ENCODE assay signal across 37 cellular contexts in genomic region chr18:36283448-36283847, GRCh38. TPM values are rescaled to one million over a fixed set of nuclear protein-coding genes. Genes with fewer than 3 reads are reported as not detected.
"Had no signal": no experiment of that assay in that cellular context is flagged by ENCODE, and none has a peak within 500 bp of the region (broad histone marks: within the 10 kb centered on the region; RNA-seq: fewer than 3 reads in every experiment).

No MANE protein-coding gene starts in this region.

- H3K27ac Mint-ChIP-seq: activated naive CD4-positive, alpha-beta T cell treated with anti-CD3 and anti-CD28 coated beads for 36 hours; activated naive CD4-positive, alpha-beta T cell treated with anti-CD3 and anti-CD28 coated beads, Interleukin-2, amount 10 ng/mL, durations not matched to agents 7 days and 5 days; activated naive CD4-positive, alpha-beta T cell treated with anti-CD3 and anti-CD28 coated beads, Interleukin-2, amount 50 U/mL, for 24 hours; activated naive CD4-positive, alpha-beta T cell treated with anti-CD3 and anti-CD28 coated beads, Interleukin-2, amount 50 U/mL, for 72 hours; activated naive CD8-positive, alpha-beta T cell; activated naive CD8-positive, alpha-beta T cell treated with anti-CD3 and anti-CD28 coated beads for 36 hours; activated naive CD8-positive, alpha-beta T cell treated with anti-CD3 and anti-CD28 coated beads, Interleukin-2, amount 10 ng/mL, durations not matched to agents 7 days and 5 days; activated naive CD8-positive, alpha-beta T cell treated with anti-CD3 and anti-CD28 coated beads, Interleukin-2, amount 50 U/mL, for 24 hours; activated T-cell treated with anti-CD3 and anti-CD28 coated beads, Interleukin-2, amount 50 U/mL, for 24 hours; activated T-cell treated with anti-CD3 and anti-CD28 coated beads, Interleukin-2, amount 50 U/mL, for 72 hours; activated T-helper 17 cell treated with anti-CD3 and anti-CD28 coated beads, Interleukin-2, amount 50 U/mL, for 72 hours; activated T-helper 2 cell treated with anti-CD3 and anti-CD28 coated beads, Interferon-gamma antibody, Interleukin-2, Interleukin-4, amounts not matched to agents 10 μg/mL and 5 μg/mL and 100 μg/mL, durations not matched to agents 14 hours and 24 hours and 36 hours; brain had no signal

- DNase-seq: activated effector memory CD4-positive, alpha-beta T cell treated with anti-CD3 and anti-CD28 coated beads, Interleukin-2, amount 50 U/mL, for 16 hours; activated effector memory CD4-positive, alpha-beta T cell treated with Interleukin-2 at 50 U/mL for 16 hours; activated gamma-delta T cell; activated gamma-delta T cell treated with Interleukin-2 at 50 U/mL for 16 hours; activated naive CD4-positive, alpha-beta T cell; activated naive CD4-positive, alpha-beta T cell treated with anti-CD3 and anti-CD28 coated beads for 36 hours; activated naive CD4-positive, alpha-beta T cell treated with anti-CD3 and anti-CD28 coated beads, Interleukin-2, amount 10 ng/mL, durations not matched to agents 7 days and 5 days; activated naive CD4-positive, alpha-beta T cell treated with anti-CD3 and anti-CD28 coated beads, Interleukin-2, amount 50 U/mL, for 16 hours; activated naive CD4-positive, alpha-beta T cell treated with Interleukin-2 at 50 U/mL for 16 hours; activated naive CD8-positive, alpha-beta T cell treated with anti-CD3 and anti-CD28 coated beads for 36 hours; activated naive CD8-positive, alpha-beta T cell treated with anti-CD3 and anti-CD28 coated beads, Interleukin-2, amount 10 ng/mL, durations not matched to agents 7 days and 5 days; activated naive CD8-positive, alpha-beta T cell treated with anti-CD3 and anti-CD28 coated beads, Interleukin-2, amount 50 U/mL, for 24 hours; activated T-cell treated with anti-CD3 and anti-CD28 coated beads, Interleukin-2, amount 50 U/mL, for 1 hour; activated T-cell treated with anti-CD3 and anti-CD28 coated beads, Interleukin-2, amount 50 U/mL, for 24 hours; activated T-cell treated with anti-CD3 and anti-CD28 coated beads, Interleukin-2, amount 50 U/mL, for 4 hours; activated T-cell treated with anti-CD3 and anti-CD28 coated beads, Interleukin-2, amount 50 U/mL, for 48 hours; activated T-cell treated with anti-CD3 and anti-CD28 coated beads, Interleukin-2, amount 50 U/mL, for 72 hours; adrenal gland; amniotic stem cell; amygdala; anterior cingulate cortex; aorta; body of pancreas; brain microvascular endothelial cell; caudate nucleus; central memory CD4-positive, alpha-beta T cell; cerebellar nuclear complex had no signal

- H3K9me3 Mint-ChIP-seq: activated naive CD4-positive, alpha-beta T cell treated with anti-CD3 and anti-CD28 coated beads for 36 hours; activated naive CD4-positive, alpha-beta T cell treated with anti-CD3 and anti-CD28 coated beads, Interleukin-2, amount 10 ng/mL, durations not matched to agents 7 days and 5 days; activated naive CD4-positive, alpha-beta T cell treated with anti-CD3 and anti-CD28 coated beads, Interleukin-2, amount 50 U/mL, for 24 hours; activated naive CD4-positive, alpha-beta T cell treated with anti-CD3 and anti-CD28 coated beads, Interleukin-2, amount 50 U/mL, for 72 hours; activated naive CD8-positive, alpha-beta T cell treated with anti-CD3 and anti-CD28 coated beads for 36 hours; activated naive CD8-positive, alpha-beta T cell treated with anti-CD3 and anti-CD28 coated beads, Interleukin-2, amount 10 ng/mL, durations not matched to agents 7 days and 5 days; activated naive CD8-positive, alpha-beta T cell treated with anti-CD3 and anti-CD28 coated beads, Interleukin-2, amount 50 U/mL, for 24 hours; activated T-cell treated with anti-CD3 and anti-CD28 coated beads, Interleukin-2, amount 50 U/mL, for 24 hours; activated T-cell treated with anti-CD3 and anti-CD28 coated beads, Interleukin-2, amount 50 U/mL, for 72 hours; central memory CD8-positive, alpha-beta T cell had no signal

- H3K36me3 Mint-ChIP-seq: activated naive CD4-positive, alpha-beta T cell treated with anti-CD3 and anti-CD28 coated beads, Interleukin-2, amount 10 ng/mL, durations not matched to agents 7 days and 5 days; activated naive CD4-positive, alpha-beta T cell treated with anti-CD3 and anti-CD28 coated beads, Interleukin-2, amount 50 U/mL, for 24 hours; activated naive CD4-positive, alpha-beta T cell treated with anti-CD3 and anti-CD28 coated beads, Interleukin-2, amount 50 U/mL, for 72 hours; activated naive CD8-positive, alpha-beta T cell; activated naive CD8-positive, alpha-beta T cell treated with anti-CD3 and anti-CD28 coated beads for 36 hours; activated naive CD8-positive, alpha-beta T cell treated with anti-CD3 and anti-CD28 coated beads, Interleukin-2, amount 10 ng/mL, durations not matched to agents 7 days and 5 days; brain had no signal

- H3K4me1 ChIP-seq: ascending aorta, body of pancreas, breast epithelium had no signal

- H3K4me1 Mint-ChIP-seq: activated naive CD4-positive, alpha-beta T cell treated with anti-CD3 and anti-CD28 coated beads, Interleukin-2, amount 10 ng/mL, durations not matched to agents 7 days and 5 days; activated naive CD8-positive, alpha-beta T cell treated with anti-CD3 and anti-CD28 coated beads, Interleukin-2, amount 50 U/mL, for 24 hours had no signal

- ATAC-seq: activated naive CD4-positive, alpha-beta T cell treated with anti-CD3 and anti-CD28 coated beads, Interleukin-2, amount 50 U/mL, for 72 hours; activated naive CD8-positive, alpha-beta T cell treated with anti-CD3 and anti-CD28 coated beads, Interleukin-2, amount 50 U/mL, for 24 hours; activated T-cell treated with anti-CD3 and anti-CD28 coated beads, Interleukin-2, amount 50 U/mL, for 4 hours; activated T-cell treated with anti-CD3 and anti-CD28 coated beads, Interleukin-2, amount 50 U/mL, for 72 hours; activated T-helper 17 cell treated with anti-CD3 and anti-CD28 coated beads, Interleukin-2, amount 50 U/mL, for 72 hours; body of pancreas had no signal

- H3K9me3 ChIP-seq: adrenal gland, ascending aorta, body of pancreas, breast epithelium had no signal

- H3K27me3 ChIP-seq: adrenal gland, ascending aorta, body of pancreas, breast epithelium had no signal

- H3K27ac ChIP-seq: adrenal gland, ascending aorta, body of pancreas, brain microvascular endothelial cell, breast epithelium, cardiac muscle cell had no signal

- H3K4me3 ChIP-seq: adrenal gland, ascending aorta, body of pancreas, breast epithelium, cardiac muscle cell had no signal

- H3K4me3 Mint-ChIP-seq: activated naive CD4-positive, alpha-beta T cell treated with anti-CD3 and anti-CD28 coated beads for 36 hours; activated naive CD4-positive, alpha-beta T cell treated with anti-CD3 and anti-CD28 coated beads, Interleukin-2, amount 10 ng/mL, durations not matched to agents 7 days and 5 days; activated naive CD4-positive, alpha-beta T cell treated with anti-CD3 and anti-CD28 coated beads, Interleukin-2, amount 50 U/mL, for 24 hours; activated naive CD8-positive, alpha-beta T cell; activated naive CD8-positive, alpha-beta T cell treated with anti-CD3 and anti-CD28 coated beads for 36 hours; activated naive CD8-positive, alpha-beta T cell treated with anti-CD3 and anti-CD28 coated beads, Interleukin-2, amount 10 ng/mL, durations not matched to agents 7 days and 5 days; activated naive CD8-positive, alpha-beta T cell treated with anti-CD3 and anti-CD28 coated beads, Interleukin-2, amount 50 U/mL, for 24 hours; activated T-cell treated with anti-CD3 and anti-CD28 coated beads, Interleukin-2, amount 50 U/mL, for 24 hours; activated T-cell treated with anti-CD3 and anti-CD28 coated beads, Interleukin-2, amount 50 U/mL, for 4 hours; activated T-cell treated with anti-CD3 and anti-CD28 coated beads, Interleukin-2, amount 50 U/mL, for 72 hours; activated T-helper 17 cell treated with anti-CD3 and anti-CD28 coated beads, Interleukin-2, amount 50 U/mL, for 72 hours; brain; central memory CD8-positive, alpha-beta T cell had no signal

- H3K36me3 ChIP-seq: adrenal gland, ascending aorta, brain microvascular endothelial cell, breast epithelium, cardiac muscle cell had no signal

RNA-seq across cellular contexts. Expression of gene FHOD3, which starts 14.1 kb away (rescaled TPM):
- total RNA-seq: activated naive CD4-positive, alpha-beta T cell treated with anti-CD3 and anti-CD28 coated beads for 36 hours; activated naive CD4-positive, alpha-beta T cell treated with anti-CD3 and anti-CD28 coated beads, Interleukin-2, amount 50 U/mL, for 72 hours; activated naive CD8-positive, alpha-beta T cell treated with anti-CD3 and anti-CD28 coated beads for 36 hours; activated naive CD8-positive, alpha-beta T cell treated with anti-CD3 and anti-CD28 coated beads, Interleukin-2, amount 10 ng/mL, durations not matched to agents 7 days and 5 days; activated T-helper 17 cell treated with anti-CD3 and anti-CD28 coated beads, Interleukin-2, amount 50 U/mL, for 72 hours; activated T-helper 2 cell treated with anti-CD3 and anti-CD28 coated beads, Interferon-gamma antibody, Interleukin-2, Interleukin-4, amounts not matched to agents 10 μg/mL and 5 μg/mL and 100 μg/mL, durations not matched to agents 14 hours and 24 hours and 36 hours had no signal
